In genomic region chr14:100543471-100544455, GRCh38 we compare ENCODE assay signal across 35 cellular contexts. TPM values are rescaled to one million over a fixed set of nuclear protein-coding genes. Genes with fewer than 3 reads are reported as not detected.
"Had no signal": no experiment of that assay in that cellular context is flagged by ENCODE, and none has a peak within 500 bp of the region (broad histone marks: within the 10 kb centered on the region; RNA-seq: fewer than 3 reads in every experiment).

No MANE protein-coding gene starts in this region.

- H3K9me3 Mint-ChIP-seq: activated CD4-positive, alpha-beta T cell treated with anti-CD3 and anti-CD28 coated beads, Interleukin-2, amount 10 ng/mL, durations not matched to agents 7 days and 5 days; activated naive CD4-positive, alpha-beta T cell treated with anti-CD3 and anti-CD28 coated beads for 36 hours; activated naive CD4-positive, alpha-beta T cell treated with anti-CD3 and anti-CD28 coated beads, Interleukin-2, amount 50 U/mL, for 72 hours; activated T-cell treated with anti-CD3 and anti-CD28 coated beads, Interleukin-2, amount 50 U/mL, for 4 hours; activated T-helper 1 cell treated with anti-CD3 and anti-CD28 coated beads, Interleukin-12 subunit alpha, Interleukin-12 subunit beta, Interleukin-2, Interleukin-4 antibody, amounts not matched to agents 30 ng/mL and 10 ng/mL and 1 ng/mL, durations not matched to agents 14 hours and 24 hours and 36 hours; T-helper 1 cell treated with Interleukin-12 subunit alpha and Interleukin-12 subunit beta and Interleukin-4 antibody, amounts not matched to agents 30 μg/mL and 1 μg/mL, for 36 hours; T-helper 2 cell treated with Interferon-gamma antibody and Interleukin-4, amounts not matched to agents 5 μg/mL and 100 μg/mL, for 36 hours had no signal

- H3K27ac ChIP-seq: adrenal gland, breast epithelium, KMS-11, PC-9, SJSA1 had no signal

- H3K27me3 ChIP-seq: adrenal gland, body of pancreas, breast epithelium had no signal

- H3K4me2 ChIP-seq: KMS-11, PC-9, SK-N-SH had no signal

- H3K36me3 ChIP-seq: adrenal gland, breast epithelium, SJSA1 had no signal

- H3K36me3 Mint-ChIP-seq: activated naive CD4-positive, alpha-beta T cell treated with anti-CD3 and anti-CD28 coated beads, Interleukin-2, amount 50 U/mL, for 72 hours had no signal

- H3K9me3 ChIP-seq: adrenal gland, body of pancreas, breast epithelium, SJSA1, SK-N-SH had no signal

- H3K4me1 ChIP-seq: breast epithelium had no signal

- H3K4me3 ChIP-seq: adrenal gland, body of pancreas, breast epithelium, PC-9, SJSA1 had no signal

- DNase-seq: activated CD4-positive, alpha-beta T cell treated with anti-CD3 and anti-CD28 coated beads, Interleukin-2, amount 10 ng/mL, durations not matched to agents 7 days and 5 days; activated CD4-positive, alpha-beta T cell treated with anti-CD3 and anti-CD28 coated beads, Interleukin-2, amount 50 U/mL, for 48 hours; activated CD8-positive, alpha-beta memory T cell treated with anti-CD3 and anti-CD28 coated beads, Interleukin-2, amount 50 U/mL, for 4 hours; activated gamma-delta T cell treated with Interleukin-2 at 50 U/mL for 16 hours; activated naive CD4-positive, alpha-beta T cell treated with anti-CD3 and anti-CD28 coated beads for 36 hours; activated T-cell treated with anti-CD3 and anti-CD28 coated beads for 4 hours; activated T-cell treated with anti-CD3 and anti-CD28 coated beads, Interleukin-2, amount 50 U/mL, for 4 hours; adrenal gland; MM.1S; MV-4-11; NCI-H1092 treated with DMSO at 0.1 percent for 48 hours; NCI-H1417; NCI-H146; NCI-H187; NCI-H2029 treated with DMSO at 0.1 percent for 48 hours; NCI-H2107; NCI-H2171; NCI-H510A; NCI-H526; NCI-H748 treated with DMSO at 0.1 percent for 48 hours; NK-92 treated with Interleukin-12 subunit alpha and Interleukin-12 subunit beta, amount 100 ng/mL, for 24 hours; PC-9; SHP77 treated with DMSO at 0.1 percent for 48 hours; SK-N-SH had no signal

- H3K27ac Mint-ChIP-seq: activated CD4-positive, alpha-beta T cell treated with anti-CD3 and anti-CD28 coated beads, Interleukin-2, amount 10 ng/mL, durations not matched to agents 7 days and 5 days; activated naive CD4-positive, alpha-beta T cell treated with anti-CD3 and anti-CD28 coated beads for 36 hours; activated T-helper 1 cell treated with anti-CD3 and anti-CD28 coated beads, Interleukin-12 subunit alpha, Interleukin-12 subunit beta, Interleukin-2, Interleukin-4 antibody, amounts not matched to agents 30 ng/mL and 10 ng/mL and 1 ng/mL, durations not matched to agents 14 hours and 24 hours and 36 hours; T-helper 1 cell treated with Interleukin-12 subunit alpha and Interleukin-12 subunit beta and Interleukin-4 antibody, amounts not matched to agents 30 μg/mL and 1 μg/mL, for 36 hours; T-helper 2 cell treated with Interferon-gamma antibody and Interleukin-4, amounts not matched to agents 5 μg/mL and 100 μg/mL, for 36 hours had no signal

- FAIRE-seq: astrocyte, TTC549 had no signal

- H2AFZ ChIP-seq: PC-9 had no signal

- H3K9ac ChIP-seq: KMS-11, SK-N-SH had no signal

- ATAC-seq: activated naive CD4-positive, alpha-beta T cell treated with anti-CD3 and anti-CD28 coated beads, Interleukin-2, amount 50 U/mL, for 72 hours; activated T-cell treated with anti-CD3 and anti-CD28 coated beads, Interleukin-2, amount 50 U/mL, for 4 hours; body of pancreas had no signal

- H3K4me3 Mint-ChIP-seq: activated CD4-positive, alpha-beta T cell treated with anti-CD3 and anti-CD28 coated beads, Interleukin-2, amount 10 ng/mL, durations not matched to agents 7 days and 5 days; activated naive CD4-positive, alpha-beta T cell treated with anti-CD3 and anti-CD28 coated beads for 36 hours; activated T-cell treated with anti-CD3 and anti-CD28 coated beads, Interleukin-2, amount 50 U/mL, for 4 hours; activated T-helper 1 cell treated with anti-CD3 and anti-CD28 coated beads, Interleukin-12 subunit alpha, Interleukin-12 subunit beta, Interleukin-2, Interleukin-4 antibody, amounts not matched to agents 30 ng/mL and 10 ng/mL and 1 ng/mL, durations not matched to agents 14 hours and 24 hours and 36 hours; T-helper 1 cell treated with Interleukin-12 subunit alpha and Interleukin-12 subunit beta and Interleukin-4 antibody, amounts not matched to agents 30 μg/mL and 1 μg/mL, for 36 hours; T-helper 2 cell treated with Interferon-gamma antibody and Interleukin-4, amounts not matched to agents 5 μg/mL and 100 μg/mL, for 36 hours had no signal

RNA-seq across cellular contexts. Expression of gene BEGAIN, which starts 43.5 kb away (rescaled TPM):
- total RNA-seq: LHCN-M2, PC-9, SJSA1 had no signal
